In genomic region chr7:22640269-22640668, GRCh38 we compare ENCODE assay signal across 11 cellular contexts.
DNase-seq lines count a peak whose midpoint lies in the region; ATAC-seq lines count a peak whose summit lies in the region.
"Had no signal": no experiment of that assay in that cellular context is flagged by ENCODE, and none has a peak within 500 bp of the region (broad histone marks: within the 10 kb centered on the region; RNA-seq: fewer than 3 reads in every experiment).

No MANE protein-coding gene starts in this region.

- no peaks in the 10 kb centered on the region for H3K36me3 ChIP-seq in aorta (ENCODE audit: control insufficient read depth in 1 of 2, insufficient read depth in 2 of 2, low read length in 1 of 2)

- H3K27ac ChIP-seq in substantia nigra (ENCODE audit: low read depth, low read length, poor library complexity, severe bottlenecking) (no peak overlapping the region), aorta (ENCODE audit: low read depth in 1 of 2, low read length in 2 of 2) (no peak overlapping the region)

- peaks cover 23% of the 10 kb centered on the region for H3K9me3 Mint-ChIP-seq in activated CD8-positive, alpha-beta memory T cell treated with anti-CD3 and anti-CD28 coated beads, Interleukin-2, amount 10 ng/mL, durations not matched to agents 7 days and 5 days (ENCODE audit: low read depth)

- CTCF ChIA-PET in activated CD8-positive, alpha-beta memory T cell treated with anti-CD3 and anti-CD28 coated beads, Interleukin-2, amount 10 ng/mL, durations not matched to agents 7 days and 5 days (lab: Charles Lee) = interaction anchor here (1.1 to 1.6 kb wide), 3 partner anchors 9 to 86 kb away, joined by 3 to 4 read pairs (median 3); no protein-coding TSS in a partner anchor

- DNase-seq in activated CD8-positive, alpha-beta memory T cell treated with anti-CD3 and anti-CD28 coated beads, Interleukin-2, amount 10 ng/mL, durations not matched to agents 7 days and 5 days = peak; percentile 74
- no peak for DNase-seq in activated CD8-positive, alpha-beta memory T cell treated with anti-CD3 and anti-CD28 coated beads, Interleukin-2, amount 50 U/mL, for 48 hours
- DNase-seq in stimulated activated CD8-positive, alpha-beta memory T cell treated with anti-CD3 and anti-CD28 coated beads, Interleukin-4, amount 100 ng/mL, for 24 hours (ENCODE audit: low read depth) = peak; percentile 4
- no peak for DNase-seq in substantia nigra (lab: John Stamatoyannopoulos, UW)
- no peak for DNase-seq in NCI-H187 treated with DMSO at 0.1 percent for 48 hours (lab: John Stamatoyannopoulos, UW)
- no peak for DNase-seq in aorta
- DNase-seq: activated CD8-positive, alpha-beta memory T cell treated with anti-CD3 and anti-CD28 coated beads, Interleukin-2, amount 50 U/mL, for 4 hours; effector CD8-positive, alpha-beta T cell; kidney glomerular epithelial cell had no signal

- peak; percentile 70 for ATAC-seq in activated CD8-positive, alpha-beta memory T cell treated with anti-CD3 and anti-CD28 coated beads, Interleukin-2, amount 10 ng/mL, durations not matched to agents 7 days and 5 days
- peak; percentile 100 for ATAC-seq in HG02623 (IDR thresholded peaks at IDR 0.05; ENCODE audit: unreplicated experiment)
- ATAC-seq in HG03565 (IDR thresholded peaks at IDR 0.05; ENCODE audit: unreplicated experiment) = peak; percentile 98
- no peak for ATAC-seq in aorta (ENCODE audit: low FRiP score)

- peaks cover 57% of the 10 kb centered on the region for H3K27me3 Mint-ChIP-seq in activated CD8-positive, alpha-beta memory T cell treated with anti-CD3 and anti-CD28 coated beads, Interleukin-2, amount 10 ng/mL, durations not matched to agents 7 days and 5 days

- peaks cover 34% of the 10 kb centered on the region for H3K36me3 Mint-ChIP-seq in activated CD8-positive, alpha-beta memory T cell treated with anti-CD3 and anti-CD28 coated beads, Interleukin-2, amount 10 ng/mL, durations not matched to agents 7 days and 5 days

- WGBS in aorta, 2 donors = 93% methylated on average over 8 of the region's 8 CpGs

- no peak overlapping the region for H3K4me3 ChIP-seq in aorta (ENCODE audit: low read length in 2 of 2)

- H3K4me1 Mint-ChIP-seq in activated CD8-positive, alpha-beta memory T cell treated with anti-CD3 and anti-CD28 coated beads, Interleukin-2, amount 10 ng/mL, durations not matched to agents 7 days and 5 days = peaks cover 19% of the 10 kb centered on the region

- H3K27ac Mint-ChIP-seq in activated CD8-positive, alpha-beta memory T cell treated with anti-CD3 and anti-CD28 coated beads, Interleukin-2, amount 10 ng/mL, durations not matched to agents 7 days and 5 days = no peak overlapping the region

- intact Hi-C loops in aorta (cut with DNase I) = no loop called here

- H3K9me3 ChIP-seq in aorta (ENCODE audit: control insufficient read depth, low read length) = peaks cover 1% of the 10 kb centered on the region

- H3K4me1 ChIP-seq in aorta (ENCODE audit: control insufficient read depth in 1 of 2, insufficient read depth in 2 of 2, low read length in 2 of 2) = no peaks in the 10 kb centered on the region

- no peak overlapping the region for H3K4me3 Mint-ChIP-seq in activated CD8-positive, alpha-beta memory T cell treated with anti-CD3 and anti-CD28 coated beads, Interleukin-2, amount 10 ng/mL, durations not matched to agents 7 days and 5 days

- no peaks in the 10 kb centered on the region for H3K27me3 ChIP-seq in aorta (ENCODE audit: control insufficient read depth in 1 of 2, insufficient read depth in 2 of 2, low read length in 1 of 2)

Comparison
In these comparisons a context has a peak if more than half of its experiments do, and no peak if none do; other contexts are left out.
1. DNase-seq: peak in activated CD8-positive, alpha-beta memory T cell treated with anti-CD3 and anti-CD28 coated beads, Interleukin-2, amount 10 ng/mL, durations not matched to agents 7 days and 5 days (single experiment) and stimulated activated CD8-positive, alpha-beta memory T cell treated with anti-CD3 and anti-CD28 coated beads, Interleukin-4, amount 100 ng/mL, for 24 hours (single experiment); none in activated CD8-positive, alpha-beta memory T cell treated with anti-CD3 and anti-CD28 coated beads, Interleukin-2, amount 50 U/mL, for 48 hours (single experiment), substantia nigra (0 of 49), NCI-H187 treated with DMSO at 0.1 percent for 48 hours (single experiment) and aorta (0 of 2).